Comparison of ENCODE assay signal across 30 cellular contexts in genomic region chr5:81335946-81336345, GRCh38. TPM values are rescaled to one million over a fixed set of nuclear protein-coding genes. Genes with fewer than 3 reads are reported as not detected.
"Had no signal": no experiment of that assay in that cellular context is flagged by ENCODE, and none has a peak within 500 bp of the region (broad histone marks: within the 10 kb centered on the region; RNA-seq: fewer than 3 reads in every experiment).

No MANE protein-coding gene starts in this region.

- FAIRE-seq: urothelium cell line had no signal

- H3K27ac ChIP-seq: stomach, suprapubic skin, testis, thoracic aorta, thyroid gland, tibial artery, tibial nerve, transverse colon, upper lobe of left lung, upper lobe of right lung, uterus, vagina had no signal

- H3K27me3 Mint-ChIP-seq: stimulated activated memory B cell treated with anti-CD40 and anti-IgM and Interleukin-4, amounts not matched to agents 10 μg/mL and 1 μg/mL and 100 μg/mL, for 72 hours; stimulated activated naive B cell treated with anti-CD40 and anti-IgM and Interleukin-4, amounts not matched to agents 10 μg/mL and 1 μg/mL and 100 μg/mL, for 72 hours; stimulated activated naive CD8-positive, alpha-beta T cell treated with anti-CD3 and anti-CD28 coated beads, Interleukin-15, amount 100 ng/mL, for 72 hours; stimulated activated naive CD8-positive, alpha-beta T cell treated with anti-CD3 and anti-CD28 coated beads, Interleukin-15, Interleukin-2, amounts not matched to agents 100 ng/mL and 50 ng/mL, for 24 hours; type B pancreatic cell had no signal

- H3K27ac Mint-ChIP-seq: stimulated activated effector memory CD8-positive, alpha-beta T cell treated with anti-CD3 and anti-CD28 coated beads, Interleukin-12 subunit alpha, Interleukin-12 subunit beta, amount 100 ng/mL, for 72 hours; stimulated activated memory B cell treated with anti-CD40 and anti-IgM and Interleukin-4, amounts not matched to agents 10 μg/mL and 1 μg/mL and 100 μg/mL, for 72 hours; stimulated activated naive B cell treated with anti-CD40 and anti-IgM and Interleukin-4, amounts not matched to agents 10 μg/mL and 1 μg/mL and 100 μg/mL, for 72 hours; stimulated activated naive CD8-positive, alpha-beta T cell treated with anti-CD3 and anti-CD28 coated beads, Interleukin-15, amount 100 ng/mL, for 72 hours; stimulated activated naive CD8-positive, alpha-beta T cell treated with anti-CD3 and anti-CD28 coated beads, Interleukin-15, Interleukin-2, amounts not matched to agents 100 ng/mL and 50 ng/mL, for 24 hours; type B pancreatic cell had no signal

- H3K4me3 ChIP-seq: stomach, suprapubic skin, testis, thoracic aorta, thyroid gland, tibial artery, tibial nerve, transverse colon, upper lobe of left lung, upper lobe of right lung, uterus, vagina had no signal

- H3K36me3 ChIP-seq: stomach, suprapubic skin, thoracic aorta, thyroid gland, tibial artery, tibial nerve, transverse colon, upper lobe of left lung, upper lobe of right lung, uterus, vagina had no signal

- H3K9me3 Mint-ChIP-seq: stimulated activated naive CD8-positive, alpha-beta T cell treated with anti-CD3 and anti-CD28 coated beads, Interleukin-15, Interleukin-2, amounts not matched to agents 100 ng/mL and 50 ng/mL, for 24 hours; type B pancreatic cell had no signal

- H3K4me3 Mint-ChIP-seq: stimulated activated effector memory CD8-positive, alpha-beta T cell treated with anti-CD3 and anti-CD28 coated beads, Interleukin-12 subunit alpha, Interleukin-12 subunit beta, amount 100 ng/mL, for 72 hours; stimulated activated memory B cell treated with anti-CD40 and anti-IgM and Interleukin-4, amounts not matched to agents 10 μg/mL and 1 μg/mL and 100 μg/mL, for 72 hours; stimulated activated naive B cell treated with anti-CD40 and anti-IgM and Interleukin-4, amounts not matched to agents 10 μg/mL and 1 μg/mL and 100 μg/mL, for 72 hours; stimulated activated naive CD8-positive, alpha-beta T cell treated with anti-CD3 and anti-CD28 coated beads, Interleukin-15, amount 100 ng/mL, for 72 hours; stimulated activated naive CD8-positive, alpha-beta T cell treated with anti-CD3 and anti-CD28 coated beads, Interleukin-15, Interleukin-2, amounts not matched to agents 100 ng/mL and 50 ng/mL, for 24 hours; type B pancreatic cell had no signal

- H3K9me3 ChIP-seq: stomach, suprapubic skin, testis, thoracic aorta, thyroid gland, tibial artery, tibial nerve, transverse colon, upper lobe of left lung, upper lobe of right lung, uterus, vagina had no signal

- ATAC-seq: stimulated activated effector memory CD8-positive, alpha-beta T cell treated with anti-CD3 and anti-CD28 coated beads, Interleukin-12 subunit alpha, Interleukin-12 subunit beta, amount 100 ng/mL, for 72 hours; stimulated activated memory B cell treated with anti-CD40 and anti-IgM and Interleukin-4, amounts not matched to agents 10 μg/mL and 1 μg/mL and 100 μg/mL, for 72 hours; stimulated activated naive B cell treated with anti-CD40 and anti-IgM and Interleukin-4, amounts not matched to agents 10 μg/mL and 1 μg/mL and 100 μg/mL, for 72 hours; stimulated activated naive CD8-positive, alpha-beta T cell treated with anti-CD3 and anti-CD28 coated beads, Interleukin-15, amount 100 ng/mL, for 72 hours; stimulated activated naive CD8-positive, alpha-beta T cell treated with anti-CD3 and anti-CD28 coated beads, Interleukin-15, Interleukin-2, amounts not matched to agents 100 U/mL and 50 U/mL, for 24 hours; upper lobe of right lung had no signal

- H3K4me1 Mint-ChIP-seq: stimulated activated memory B cell treated with anti-CD40 and anti-IgM and Interleukin-4, amounts not matched to agents 10 μg/mL and 1 μg/mL and 100 μg/mL, for 72 hours; stimulated activated naive B cell treated with anti-CD40 and anti-IgM and Interleukin-4, amounts not matched to agents 10 μg/mL and 1 μg/mL and 100 μg/mL, for 72 hours; stimulated activated naive CD8-positive, alpha-beta T cell treated with anti-CD3 and anti-CD28 coated beads, Interleukin-15, amount 100 ng/mL, for 72 hours had no signal

- H3K36me3 Mint-ChIP-seq: stimulated activated effector memory CD8-positive, alpha-beta T cell treated with anti-CD3 and anti-CD28 coated beads, Interleukin-12 subunit alpha, Interleukin-12 subunit beta, amount 100 ng/mL, for 72 hours; stimulated activated memory B cell treated with anti-CD40 and anti-IgM and Interleukin-4, amounts not matched to agents 10 μg/mL and 1 μg/mL and 100 μg/mL, for 72 hours; type B pancreatic cell had no signal

- H3K4me1 ChIP-seq: stomach, suprapubic skin, testis, thyroid gland, tibial artery, tibial nerve, transverse colon, upper lobe of left lung, upper lobe of right lung, uterus, vagina had no signal

- H3K27me3 ChIP-seq: stomach, suprapubic skin, testis, thyroid gland, tibial artery, tibial nerve, transverse colon, upper lobe of left lung, upper lobe of right lung, uterus, vagina had no signal

- DNase-seq: stimulated activated CD4-positive, alpha-beta T cell treated with anti-CD3 and anti-CD28 coated beads, Interleukin-2, amount 100 ng/mL, for 48 hours; stimulated activated CD4-positive, alpha-beta T cell treated with anti-CD3 and anti-CD28 coated beads, Interleukin-4, amount 100 ng/mL, for 1 hour; stimulated activated CD4-positive, alpha-beta T cell treated with anti-CD3 and anti-CD28 coated beads, Interleukin-4, amount 100 ng/mL, for 24 hours; stimulated activated CD4-positive, alpha-beta T cell treated with anti-CD3 and anti-CD28 coated beads, Interleukin-4, amount 100 ng/mL, for 4 hours; stimulated activated CD8-positive, alpha-beta memory T cell treated with anti-CD3 and anti-CD28 coated beads, Interleukin-4, amount 100 ng/mL, for 48 hours; stimulated activated naive B cell treated with anti-CD40 and anti-IgM and Interleukin-4, amounts not matched to agents 10 μg/mL and 1 μg/mL and 100 μg/mL, for 72 hours; stimulated activated naive CD4-positive, alpha-beta T cell; stimulated activated naive CD4-positive, alpha-beta T cell treated with Interleukin-2 at 50 U/mL for 16 hours; stimulated activated naive CD8-positive, alpha-beta T cell treated with anti-CD3 and anti-CD28 coated beads, Interleukin-15, amount 100 ng/mL, for 72 hours; stimulated activated naive CD8-positive, alpha-beta T cell treated with anti-CD3 and anti-CD28 coated beads, Interleukin-15, Interleukin-2, amounts not matched to agents 100 U/mL and 50 U/mL, for 24 hours; stomach; substantia nigra; testis; thyroid gland; tibial artery; transverse colon; upper lobe of left lung; upper lobe of right lung; uterus had no signal

RNA-seq across cellular contexts. Expression of gene ACOT12, which starts 58.0 kb away (rescaled TPM):
- total RNA-seq: stomach, subcutaneous adipose tissue, thyroid gland, transverse colon, upper lobe of left lung, upper lobe of right lung, ureter, vagina had no signal
- polyA plus RNA-seq: stomach had no signal
